14 cellular contexts compared by ENCODE assay signal in the genomic region with DNA sequence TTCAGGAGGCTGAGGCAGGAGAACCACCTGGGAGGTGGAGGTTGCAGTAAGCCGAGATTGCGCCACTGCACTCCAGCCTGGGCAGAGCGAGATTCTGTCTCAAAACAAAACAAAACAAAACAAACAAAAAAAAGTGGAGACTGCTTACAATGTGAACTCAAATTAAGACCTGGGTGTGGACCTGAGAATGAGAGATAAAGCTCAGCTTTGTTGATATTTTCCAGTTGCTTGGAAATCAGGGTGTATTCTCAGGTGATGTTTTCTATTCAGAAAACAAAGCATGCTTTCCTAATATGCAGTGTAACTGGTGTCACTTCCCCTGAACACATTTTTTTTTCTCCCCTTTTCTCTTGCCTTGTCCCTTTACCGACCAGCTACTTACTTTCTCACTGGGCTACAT. TPM values are rescaled to one million over a fixed set of nuclear protein-coding genes. Genes with fewer than 3 reads are reported as not detected.
DNase-seq lines count a peak whose midpoint lies in the region; ATAC-seq and TF ChIP-seq lines count a peak whose summit lies in the region.
"Had no signal": no experiment of that assay in that cellular context is flagged by ENCODE, and none has a peak within 500 bp of the region (broad histone marks: within the 10 kb centered on the region; RNA-seq: fewer than 3 reads in every experiment).

No MANE protein-coding gene starts in this region.

- intact Hi-C loops in activated CD8-positive, alpha-beta T cell treated with anti-CD3 and anti-CD28 coated beads for 36 hours (cut with micrococcal nuclease) = no loop called here
- intact Hi-C loops in CD8-positive, alpha-beta T cell (cut with DNase I, micrococcal nuclease) = loop anchor here (1.0 to 10.0 kb wide), 3 partner anchors 18 to 76 kb away; no protein-coding TSS in a partner anchor
- intact Hi-C loops in left colon (cut with DNase I, micrococcal nuclease) = loop anchor here in 1 of 2 donors (10.0 kb wide), 1 partner anchor 254 kb away; no protein-coding TSS in a partner anchor

- peaks cover 3% of the 10 kb centered on the region for H3K9me3 Mint-ChIP-seq in activated CD8-positive, alpha-beta T cell treated with anti-CD3 and anti-CD28 coated beads, Interleukin-2, amount 10 ng/mL, durations not matched to agents 7 days and 5 days (ENCODE audit: insufficient read depth)
- peaks cover 2% of the 10 kb centered on the region for H3K9me3 Mint-ChIP-seq in activated CD8-positive, alpha-beta T cell treated with anti-CD3 and anti-CD28 coated beads for 36 hours
- H3K9me3 Mint-ChIP-seq in CD8-positive, alpha-beta T cell = no peaks in the 10 kb centered on the region

- H3K4me3 Mint-ChIP-seq in activated CD8-positive, alpha-beta T cell treated with anti-CD3 and anti-CD28 coated beads, Interleukin-2, amount 10 ng/mL, durations not matched to agents 7 days and 5 days = no peak overlapping the region
- no peak overlapping the region for H3K4me3 Mint-ChIP-seq in activated CD8-positive, alpha-beta T cell treated with anti-CD3 and anti-CD28 coated beads for 36 hours
- H3K4me3 Mint-ChIP-seq in CD8-positive, alpha-beta T cell = no peak overlapping the region
- H3K4me3 Mint-ChIP-seq: H9 had no signal

- POLR2A ChIA-PET in activated CD8-positive, alpha-beta T cell treated with anti-CD3 and anti-CD28 coated beads, Interleukin-2, amount 10 ng/mL, durations not matched to agents 7 days and 5 days (lab: Charles Lee) = no interaction called here
- POLR2A ChIA-PET in activated CD8-positive, alpha-beta T cell treated with anti-CD3 and anti-CD28 coated beads for 36 hours (lab: Charles Lee) = interaction anchor here (0.8 kb wide), 1 partner anchor 14 kb away, joined by 3 read pairs; no protein-coding TSS in a partner anchor
- POLR2A ChIA-PET in CD8-positive, alpha-beta T cell (lab: Charles Lee) = interaction anchor here (0.8 to 1.5 kb wide), 4 partner anchors 14 to 25 kb away, joined by 3 to 4 read pairs (median 4); no protein-coding TSS in a partner anchor

- no peak overlapping the region for H3K4me3 ChIP-seq in CD8-positive, alpha-beta T cell (ENCODE audit: low read depth, low read length)
- H3K4me3 ChIP-seq in thymus (ENCODE audit: low read length) = no peak overlapping the region
- H3K4me3 ChIP-seq: BLaER1 had no signal

- WGBS in thymus = 86% methylated on average over 4 of the region's 4 CpGs

- H3K36me3 ChIP-seq in CD8-positive, alpha-beta T cell (ENCODE audit: insufficient read depth, low read length) = no peaks in the 10 kb centered on the region
- H3K36me3 ChIP-seq in thymus (ENCODE audit: control insufficient read depth, insufficient read depth) = no peaks in the 10 kb centered on the region
- H3K36me3 ChIP-seq: BLaER1 had no signal

- no peak overlapping the region for H3K27ac ChIP-seq in CD8-positive, alpha-beta T cell (ENCODE audit: low read depth, low read length)
- peak overlapping the region; percentile 20 for H3K27ac ChIP-seq in thymus (ENCODE audit: low read depth)
- H3K27ac ChIP-seq: BLaER1 had no signal

- DNase-seq in activated CD8-positive, alpha-beta T cell treated with anti-CD3 and anti-CD28 coated beads, Interleukin-2, amount 10 ng/mL, durations not matched to agents 7 days and 5 days = no peak
- no peak for DNase-seq in activated CD8-positive, alpha-beta T cell treated with anti-CD3 and anti-CD28 coated beads for 36 hours
- no peak for DNase-seq in CD8-positive, alpha-beta T cell
- DNase-seq in left colon = no peak
- DNase-seq: 8988T, AML-193, DMS79 treated with DMSO at 0.1 percent for 48 hours, GDM1, GOT3, H9 had no signal

- no peak for TF ChIP-seq CTCF in activated CD8-positive, alpha-beta T cell treated with anti-CD3 and anti-CD28 coated beads for 36 hours (IDR thresholded peaks at IDR 0.05)
- no peak for TF ChIP-seq CTCF in CD8-positive, alpha-beta T cell (IDR thresholded peaks at IDR 0.05)

- H3K27me3 ChIP-seq in CD8-positive, alpha-beta T cell (ENCODE audit: insufficient read depth, low read length) = no peaks in the 10 kb centered on the region
- no peaks in the 10 kb centered on the region for H3K27me3 ChIP-seq in thymus (ENCODE audit: control insufficient read depth, insufficient read depth)
- H3K27me3 ChIP-seq: BLaER1 had no signal

- no peaks in the 10 kb centered on the region for H3K27me3 Mint-ChIP-seq in activated CD8-positive, alpha-beta T cell treated with anti-CD3 and anti-CD28 coated beads, Interleukin-2, amount 10 ng/mL, durations not matched to agents 7 days and 5 days (ENCODE audit: low read depth)
- no peaks in the 10 kb centered on the region for H3K27me3 Mint-ChIP-seq in activated CD8-positive, alpha-beta T cell treated with anti-CD3 and anti-CD28 coated beads for 36 hours
- H3K27me3 Mint-ChIP-seq in CD8-positive, alpha-beta T cell (ENCODE audit: low read depth) = no peaks in the 10 kb centered on the region

- CTCF ChIA-PET in activated CD8-positive, alpha-beta T cell treated with anti-CD3 and anti-CD28 coated beads, Interleukin-2, amount 10 ng/mL, durations not matched to agents 7 days and 5 days (lab: Charles Lee) = interaction anchor here (1.1 to 1.5 kb wide), 4 partner anchors 9 to 44 kb away, joined by 3 to 5 read pairs (median 3); no protein-coding TSS in a partner anchor
- CTCF ChIA-PET in activated CD8-positive, alpha-beta T cell treated with anti-CD3 and anti-CD28 coated beads for 36 hours (lab: Charles Lee) = interaction anchor here (0.8 to 1.6 kb wide), 4 partner anchors 11 to 99 kb away, joined by 3 to 4 read pairs (median 4); no protein-coding TSS in a partner anchor
- CTCF ChIA-PET in CD8-positive, alpha-beta T cell (lab: Charles Lee) = interaction anchor here (1.1 to 1.5 kb wide), 3 partner anchors 9 to 236 kb away, joined by 3 to 4 read pairs (median 4); no protein-coding TSS in a partner anchor

- no peaks in the 10 kb centered on the region for H3K9me3 ChIP-seq in CD8-positive, alpha-beta T cell (ENCODE audit: low read length)
- no peaks in the 10 kb centered on the region for H3K9me3 ChIP-seq in thymus (ENCODE audit: control insufficient read depth)

- peaks cover 31% of the 10 kb centered on the region for H3K4me1 ChIP-seq in CD8-positive, alpha-beta T cell (ENCODE audit: insufficient read depth, low read length)
- peaks cover 2% of the 10 kb centered on the region for H3K4me1 ChIP-seq in thymus (ENCODE audit: control insufficient read depth, insufficient read depth, low read length)

- H3K4me1 Mint-ChIP-seq in activated CD8-positive, alpha-beta T cell treated with anti-CD3 and anti-CD28 coated beads, Interleukin-2, amount 10 ng/mL, durations not matched to agents 7 days and 5 days (ENCODE audit: low read depth) = peaks cover 8% of the 10 kb centered on the region
- H3K4me1 Mint-ChIP-seq in activated CD8-positive, alpha-beta T cell treated with anti-CD3 and anti-CD28 coated beads for 36 hours (ENCODE audit: low read depth) = peaks cover 15% of the 10 kb centered on the region
- peaks cover 32% of the 10 kb centered on the region for H3K4me1 Mint-ChIP-seq in CD8-positive, alpha-beta T cell (ENCODE audit: low read depth)
- H3K4me1 Mint-ChIP-seq: H9 had no signal

- no peak for ATAC-seq in activated CD8-positive, alpha-beta T cell treated with anti-CD3 and anti-CD28 coated beads, Interleukin-2, amount 10 ng/mL, durations not matched to agents 7 days and 5 days
- ATAC-seq in activated CD8-positive, alpha-beta T cell treated with anti-CD3 and anti-CD28 coated beads for 36 hours = no peak
- no peak for ATAC-seq in CD8-positive, alpha-beta T cell
- ATAC-seq in left colon = peak; percentile 7
- ATAC-seq in HG02973 (IDR thresholded peaks at IDR 0.05; ENCODE audit: unreplicated experiment) = no peak
- ATAC-seq in GM21576 (IDR thresholded peaks at IDR 0.05; ENCODE audit: unreplicated experiment) = no peak

- H3K27ac Mint-ChIP-seq in activated CD8-positive, alpha-beta T cell treated with anti-CD3 and anti-CD28 coated beads, Interleukin-2, amount 10 ng/mL, durations not matched to agents 7 days and 5 days = peak overlapping the region; percentile 8
- no peak overlapping the region for H3K27ac Mint-ChIP-seq in activated CD8-positive, alpha-beta T cell treated with anti-CD3 and anti-CD28 coated beads for 36 hours
- H3K27ac Mint-ChIP-seq in CD8-positive, alpha-beta T cell = peak overlapping the region; percentile 15
- H3K27ac Mint-ChIP-seq: H9 had no signal

- H3K36me3 Mint-ChIP-seq in activated CD8-positive, alpha-beta T cell treated with anti-CD3 and anti-CD28 coated beads, Interleukin-2, amount 10 ng/mL, durations not matched to agents 7 days and 5 days (ENCODE audit: low read depth) = peaks cover 5% of the 10 kb centered on the region
- peaks cover 3% of the 10 kb centered on the region for H3K36me3 Mint-ChIP-seq in activated CD8-positive, alpha-beta T cell treated with anti-CD3 and anti-CD28 coated beads for 36 hours (ENCODE audit: low read depth)
- H3K36me3 Mint-ChIP-seq in CD8-positive, alpha-beta T cell = no peaks in the 10 kb centered on the region

RNA-seq across cellular contexts. Expression of a gene that starts 5.3 kb away (rescaled TPM):
- total RNA-seq in activated CD8-positive, alpha-beta T cell treated with anti-CD3 and anti-CD28 coated beads, Interleukin-2, amount 10 ng/mL, durations not matched to agents 7 days and 5 days = 10 to 100 TPM; 13.1 to 14.5 TPM
- total RNA-seq in activated CD8-positive, alpha-beta T cell treated with anti-CD3 and anti-CD28 coated beads for 36 hours = 10 to 100 TPM; 15.4 to 16.1 TPM
- total RNA-seq in CD8-positive, alpha-beta T cell = 10 to 100 TPM; 17.9 to 18.5 TPM
- total RNA-seq in left colon = 10 to 100 TPM; 64.4 to 67.2 TPM
- polyA plus RNA-seq in thymus = 12.1 TPM
